ENCODE assay signal across 8 cellular contexts in genomic region chrX:148500428-148501120, GRCh38. TPM values are rescaled to one million over a fixed set of nuclear protein-coding genes. Genes with fewer than 3 reads are reported as not detected.
DNase-seq lines count a peak whose midpoint lies in the region; ATAC-seq lines count a peak whose summit lies in the region.

AFF2 (plus strand) TSS chrX:148500617; CDS start chrX:148501098, 481 bp downstream.

- H3K36me3 Mint-ChIP-seq in stimulated activated naive CD8-positive, alpha-beta T cell treated with anti-CD3 and anti-CD28 coated beads, Interleukin-15, Interleukin-2, amounts not matched to agents 100 ng/mL and 50 ng/mL, for 24 hours (ENCODE audit: low read depth): no peaks in the 10 kb centered on the region

- DNase-seq in DMS53 (lab: John Stamatoyannopoulos, UW): peak; percentile 60
- DNase-seq in DMS53 treated with DMSO at 0.1 percent for 48 hours (lab: John Stamatoyannopoulos, UW; ENCODE audit: unreplicated experiment): no peak
- DNase-seq in KBM-7: peak; percentile 48
- DNase-seq in dermis blood vessel endothelial cell: peak; percentile 28
- peak; percentile 38 for DNase-seq in mesendoderm
- DNase-seq in LoVo (ENCODE audit: low spot score): no peak

- H3K4me3 Mint-ChIP-seq in stimulated activated naive CD8-positive, alpha-beta T cell treated with anti-CD3 and anti-CD28 coated beads, Interleukin-15, Interleukin-2, amounts not matched to agents 100 ng/mL and 50 ng/mL, for 24 hours: peak within 1 kb of the TSS; percentile 82

- peak; percentile 64 to 74 for ATAC-seq in activated CD4-positive, CD25-positive, alpha-beta regulatory T cell treated with anti-CD3 and anti-CD28 coated beads, Interleukin-2, amount 50 U/mL, for 24 hours

- H3K4me1 Mint-ChIP-seq in stimulated activated naive CD8-positive, alpha-beta T cell treated with anti-CD3 and anti-CD28 coated beads, Interleukin-15, Interleukin-2, amounts not matched to agents 100 ng/mL and 50 ng/mL, for 24 hours (ENCODE audit: low read depth): peaks cover 24% of the 10 kb centered on the region

- H3K27me3 ChIP-seq in mesendoderm (ENCODE audit: insufficient read depth, low read length, poor library complexity): no peaks in the 10 kb centered on the region

- no peak within 1 kb of the TSS for H3K9ac ChIP-seq in mesendoderm (ENCODE audit: low read length)

- peak within 1 kb of the TSS; percentile 56 for H3K56ac ChIP-seq in mesendoderm (ENCODE audit: low read length)

- no peaks in the 10 kb centered on the region for H3K36me3 ChIP-seq in mesendoderm (ENCODE audit: control insufficient read depth, insufficient read depth, low read length)

- no peak within 1 kb of the TSS for H4K5ac ChIP-seq in mesendoderm (ENCODE audit: low read length)

- no peaks in the 10 kb centered on the region for H3K79me2 ChIP-seq in mesendoderm (ENCODE audit: control insufficient read depth, insufficient read depth, low read length)

- H3K18ac ChIP-seq in mesendoderm (ENCODE audit: low read length): peak within 1 kb of the TSS; percentile 60

- no CpG with 5 or more reads among the region's 98 CpGs for WGBS in mesendoderm (ENCODE audit: extremely low coverage, insufficient coverage, low lambda C conversion rate)

- H3K4me3 ChIP-seq in mesendoderm (ENCODE audit: low read length): no peak within 1 kb of the TSS

- no peak within 1 kb of the TSS for H3K27ac Mint-ChIP-seq in stimulated activated naive CD8-positive, alpha-beta T cell treated with anti-CD3 and anti-CD28 coated beads, Interleukin-15, Interleukin-2, amounts not matched to agents 100 ng/mL and 50 ng/mL, for 24 hours

- H3K79me1 ChIP-seq in mesendoderm (ENCODE audit: low read length): no peaks in the 10 kb centered on the region

- in situ Hi-C loops in KBM-7 (cut with MboI; ENCODE audit: low pct_unique_long_range_greater_than_20kb, low sequenced_read_pairs): no loop called here

- H2BK120ac ChIP-seq in mesendoderm (ENCODE audit: low read depth, low read length): no peak within 1 kb of the TSS

- no peak within 1 kb of the TSS for H3K27ac ChIP-seq in mesendoderm (ENCODE audit: low read depth, low read length)

- H2BK15ac ChIP-seq in mesendoderm (replicated peaks; ENCODE audit: low read depth): no peak within 1 kb of the TSS

- H3K27me3 Mint-ChIP-seq in stimulated activated naive CD8-positive, alpha-beta T cell treated with anti-CD3 and anti-CD28 coated beads, Interleukin-15, Interleukin-2, amounts not matched to agents 100 ng/mL and 50 ng/mL, for 24 hours: peaks cover 4% of the 10 kb centered on the region

- H3K4me1 ChIP-seq in mesendoderm (ENCODE audit: control insufficient read depth, low read depth, low read length): no peaks in the 10 kb centered on the region

- no peak within 1 kb of the TSS for H4K8ac ChIP-seq in mesendoderm (ENCODE audit: low read depth, low read length)

- H3K9me3 Mint-ChIP-seq in stimulated activated naive CD8-positive, alpha-beta T cell treated with anti-CD3 and anti-CD28 coated beads, Interleukin-15, Interleukin-2, amounts not matched to agents 100 ng/mL and 50 ng/mL, for 24 hours: no peaks in the 10 kb centered on the region

- peak within 1 kb of the TSS; percentile 31 for H3K4me2 ChIP-seq in mesendoderm (ENCODE audit: low read length)

- H3K23ac ChIP-seq in mesendoderm (ENCODE audit: low read length): no peak within 1 kb of the TSS

- no peak within 1 kb of the TSS for H2AK5ac ChIP-seq in mesendoderm (ENCODE audit: low read length)

- H3K4ac ChIP-seq in mesendoderm (ENCODE audit: low read depth, low read length): no peak within 1 kb of the TSS

- H2BK5ac ChIP-seq in mesendoderm (ENCODE audit: low read length): no peak within 1 kb of the TSS

RNA-seq across cellular contexts. Expression of gene AFF2, which starts in this region (rescaled TPM):
- total RNA-seq in dermis blood vessel endothelial cell: under 0.01 TPM in 1 of 2 replicates, not detected in the other
- 1.2 TPM for polyA plus RNA-seq in mesendoderm (2013, experiment 1 of 2)
- 1.1 TPM for polyA plus RNA-seq in mesendoderm (2013, experiment 2 of 2)

Comparison
In these comparisons a context has a peak if more than half of its experiments do, and no peak if none do; other contexts are left out.
1. DNase-seq: peak in DMS53 (single experiment), KBM-7 (single experiment) and mesendoderm (single experiment); none in DMS53 treated with DMSO at 0.1 percent for 48 hours (single experiment) and LoVo (single experiment).
2. Peak in DNase-seq in dermis blood vessel endothelial cell; RNA of the gene not detected or under 1 TPM.